ENCODE assay signal across 20 cellular contexts in the genomic region with DNA sequence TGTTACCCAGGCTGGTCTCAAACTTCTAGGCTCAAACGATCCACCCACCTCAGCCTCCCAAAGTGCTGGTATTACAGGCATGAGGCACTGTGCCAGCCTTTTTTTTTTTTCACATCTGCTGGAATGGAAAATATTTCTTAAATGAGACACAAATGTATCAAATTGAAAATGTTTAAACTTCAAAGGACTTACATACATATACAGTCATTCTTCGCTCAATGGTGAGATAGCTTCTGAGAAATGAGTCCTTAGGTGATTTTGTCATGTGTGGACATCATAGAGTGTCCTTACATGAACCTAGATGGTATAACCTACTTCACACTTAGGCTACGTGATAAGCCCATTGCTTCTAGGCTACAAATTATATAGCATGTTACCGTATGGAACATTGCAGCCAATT. TPM values are rescaled to one million over a fixed set of nuclear protein-coding genes. Genes with fewer than 3 reads are reported as not detected.
DNase-seq lines count a peak whose midpoint lies in the region; ATAC-seq and TF ChIP-seq lines count a peak whose summit lies in the region.
"Had no signal": no experiment of that assay in that cellular context is flagged by ENCODE, and none has a peak within 500 bp of the region (broad histone marks: within the 10 kb centered on the region; RNA-seq: fewer than 3 reads in every experiment).

No MANE protein-coding gene starts in this region.

- H3K9ac ChIP-seq in GM23248 (no peak overlapping the region), Karpas-422 (ENCODE audit: low read length) (no peak overlapping the region)
- H3K9ac ChIP-seq: KMS-11 had no signal

- H3K27ac ChIP-seq in GM23248, result 0 out of 2 replicates have a peak overlapping the region, but pooled peaks have one; percentile 18
- H3K27ac ChIP-seq in Karpas-422 (ENCODE audit: low read length), result no peak overlapping the region
- H3K27ac ChIP-seq: KMS-11, SJCRH30 had no signal

- in situ Hi-C loops in GM23248 (cut with MboI) (no loop called here), astrocyte of the spinal cord (cut with HindIII; ENCODE audit: low sequenced_read_pairs) (no loop called here)

- H4K20me1 ChIP-seq in GM23248 (ENCODE audit: insufficient read depth) (no peaks in the 10 kb centered on the region), Karpas-422 (ENCODE audit: insufficient read depth, low read depth, low read length) (no peaks in the 10 kb centered on the region)

- TF ChIP-seq CTCF in AG09309 (IDR thresholded peaks at IDR 0.05; ENCODE audit: control insufficient read depth, insufficient read depth, low read depth, low read length, missing control alignments) (no peak), astrocyte of the spinal cord (IDR thresholded peaks at IDR 0.05; ENCODE audit: low read depth, low read length) (no peak), fibroblast of mammary gland (conservative IDR thresholded peaks at IDR 0.05; ENCODE audit: control insufficient read depth, insufficient read depth, low read depth, low read length) (no peak)

- H3K36me3 ChIP-seq in GM23248 (ENCODE audit: low read depth), result no peaks in the 10 kb centered on the region
- H3K36me3 ChIP-seq in Karpas-422 (ENCODE audit: insufficient read depth, low read length), result no peaks in the 10 kb centered on the region
- H3K36me3 ChIP-seq: SJCRH30 had no signal

- 37 to 45% methylated on average over 4 of the region's 4 CpGs for WGBS in GM23248 (ENCODE audit: low coverage in 1 of 2, low lambda C conversion rate in 2 of 2, missing lambda C conversion rate in 2 of 2), 2 experiments

- H3K4me1 ChIP-seq in GM23248 (ENCODE audit: insufficient read depth), result peaks cover 9% of the 10 kb centered on the region; the same call in 1 of the 2 replicates
- H3K4me1 ChIP-seq in Karpas-422 (ENCODE audit: low read length), result peaks cover 22% of the 10 kb centered on the region
- H3K4me1 ChIP-seq: SJCRH30 had no signal

- ATAC-seq in HG03342 (IDR thresholded peaks at IDR 0.05; ENCODE audit: unreplicated experiment), result no peak
- ATAC-seq: GM12878, HepG2, PC-3 had no signal

- H3F3A ChIP-seq in GM23248 (ENCODE audit: insufficient read depth), result no peaks in the 10 kb centered on the region; the same call in 1 of the 2 replicates

- no peaks in the 10 kb centered on the region for H3K9me3 ChIP-seq in GM23248 (ENCODE audit: low read depth)
- H3K9me3 ChIP-seq in Karpas-422 (ENCODE audit: low read length), result no peaks in the 10 kb centered on the region
- H3K9me3 ChIP-seq: SJCRH30 had no signal

- H2AFZ ChIP-seq in GM23248 (no peak overlapping the region), Karpas-422 (ENCODE audit: low read length) (no peak overlapping the region)

- H3K9me2 ChIP-seq in GM23248 (ENCODE audit: insufficient read depth) (no peaks in the 10 kb centered on the region), Karpas-422 (replicated peaks; ENCODE audit: insufficient read depth, low read length) (no peaks in the 10 kb centered on the region)

- H3K4me3 ChIP-seq in AG09309 (ENCODE audit: control insufficient read depth, low read depth, low read length) (no peak overlapping the region), GM23248 (no peak overlapping the region), astrocyte of the spinal cord (ENCODE audit: low read depth, low read length) (no peak overlapping the region), fibroblast of mammary gland (ENCODE audit: control insufficient read depth, low read depth, low read length) (no peak overlapping the region), Karpas-422 (ENCODE audit: low read length) (no peak overlapping the region)
- H3K4me3 ChIP-seq: GM12878, SJCRH30 had no signal

- H3K27me3 ChIP-seq in GM23248 (replicated peaks; ENCODE audit: insufficient read depth), result no peaks in the 10 kb centered on the region
- H3K27me3 ChIP-seq in Karpas-422 (ENCODE audit: low read length), result 0 out of 2 replicates have a peak, but pooled peaks cover 3% of the 10 kb centered on the region
- H3K27me3 ChIP-seq: SJCRH30 had no signal

- H3K79me2 ChIP-seq in GM23248 (ENCODE audit: insufficient read depth), result no peaks in the 10 kb centered on the region
- no peaks in the 10 kb centered on the region for H3K79me2 ChIP-seq in Karpas-422 (ENCODE audit: low read length)

- DNase-seq in AG09309 (ENCODE audit: low read depth), result peak; percentile 20
- peak; percentile 64 for DNase-seq in GM23248
- peak; percentile 5 for DNase-seq in astrocyte of the spinal cord (ENCODE audit: low read depth, low spot score)
- DNase-seq in fibroblast of mammary gland (ENCODE audit: low read depth), result peak; percentile 14
- no peak for DNase-seq in Ammon's horn (ENCODE audit: low spot score)
- DNase-seq in Karpas-422, result no peak
- DNase-seq: CD4-positive, alpha-beta memory T cell; DMS79 treated with DMSO at 0.1 percent for 48 hours; GDM1; GOT3; NCI-H1092; NCI-H146; NCI-H2081; NCI-H82; PC-3; SJCRH30 had no signal

- no peak overlapping the region for H3K4me2 ChIP-seq in GM23248 (ENCODE audit: unreplicated experiment)
- H3K4me2 ChIP-seq in Karpas-422 (ENCODE audit: low read depth, low read length, poor library complexity, severe bottlenecking), result no peak overlapping the region
- H3K4me2 ChIP-seq: KMS-11 had no signal

RNA-seq across cellular contexts. Expression of gene MICA, which starts 43.1 kb away (rescaled TPM):
- total RNA-seq in GM23248 (2014; rRNA removed; shearing (Covaris generic)), result 24.0 and 42.6 TPM in 2 replicates
- 36.9 and 38.0 TPM in 2 replicates for polyA plus RNA-seq in GM23248 (2016; fragmentation: Nextera tagmentation; extraction: Ambion mirVana)
- not detected in 2 replicates for total RNA-seq in Karpas-422 (2014; rRNA removed; shearing (Covaris generic); ENCODE audit: low replicate concordance)

RNA-seq across cellular contexts. Expression of gene MICB, which starts 51.5 kb away (rescaled TPM):
- total RNA-seq in GM23248 (2014; rRNA removed; shearing (Covaris generic)), result 4.1 and 4.9 TPM in 2 replicates
- polyA plus RNA-seq in GM23248 (2016; fragmentation: Nextera tagmentation; extraction: Ambion mirVana), result 3.7 and 4.2 TPM in 2 replicates
- total RNA-seq in Karpas-422 (2014; rRNA removed; shearing (Covaris generic); ENCODE audit: low replicate concordance), result 13.2 and 15.7 TPM in 2 replicates
- total RNA-seq: SJCRH30 had no signal

Comparison
In these comparisons a context has a peak if more than half of its experiments do, and no peak if none do; other contexts are left out.
1. DNase-seq: peak in AG09309 (single experiment), GM23248 (single experiment), astrocyte of the spinal cord (single experiment) and fibroblast of mammary gland (single experiment); none in Ammon's horn (single experiment) and Karpas-422 (single experiment).
2. RNA of gene MICA, which starts 43.1 kb away (total RNA-seq): 24.0 to 42.6 TPM in GM23248; not detected in Karpas-422; every median in the first group is over 10 times any median in the second.